In genomic region chr3:184603156-184604030, GRCh38 we compare ENCODE assay signal across 12 cellular contexts. TPM values are rescaled to one million over a fixed set of nuclear protein-coding genes. Genes with fewer than 3 reads are reported as not detected.
A peak's percentile ranks its signal among the peaks of the same experiment; 100 is the strongest.
DNase-seq lines count a peak whose midpoint lies in the region; ATAC-seq and TF ChIP-seq lines count a peak whose summit lies in the region.
"Had no signal": no experiment of that assay in that cellular context is flagged by ENCODE, and none has a peak within 500 bp of the region (broad histone marks: within the 10 kb centered on the region; RNA-seq: fewer than 3 reads in every experiment).

No MANE protein-coding gene starts in this region.

- CTCF ChIA-PET in A673 (lab: Charles Lee) (interaction anchor here (0.6 kb wide), 1 partner anchor 64 kb away, joined by 4 read pairs; no protein-coding TSS in a partner anchor), PC-9 (lab: Charles Lee) (no interaction called here)

- POLR2A ChIA-PET in A673 (lab: Charles Lee; ENCODE audit: low non-redundant PET) (interaction anchor here (0.5 to 0.7 kb wide), 2 partner anchors 417 to 1520 kb away, joined by 3 to 7 read pairs; no protein-coding TSS in a partner anchor), PC-9 (lab: Charles Lee; ENCODE audit: unreplicated experiment) (interaction anchor here (0.8 kb wide), 1 partner anchor 14 kb away, joined by 7 read pairs; no protein-coding TSS in a partner anchor)

- H3K27me3 ChIP-seq in A673 (replicated peaks; ENCODE audit: insufficient read depth, low read depth, low read length, poor library complexity) (peaks cover 44% of the 10 kb centered on the region), PC-9 (ENCODE audit: insufficient read depth, low read depth) (peaks cover 27% of the 10 kb centered on the region; the same call in 1 of the 2 replicates), neural cell (ENCODE audit: insufficient read depth, low read depth, low read length) (peaks cover 51% of the 10 kb centered on the region)

- H3K4me2 ChIP-seq in PC-9: peak overlapping the region; percentile 37; the same call in 1 of the 2 replicates
- H3K4me2 ChIP-seq in neural cell (ENCODE audit: low read length): no peak overlapping the region

- H3K4me3 ChIP-seq in A673 (ENCODE audit: low read depth, low read length, poor library complexity, severe bottlenecking) (peak overlapping the region; percentile 27), PC-9 (no peak overlapping the region), neural cell (ENCODE audit: low read length) (peak overlapping the region; percentile 53)
- H3K4me3 ChIP-seq: SK-N-MC had no signal

- BruUV-seq in A673 (replicated peaks; lab: Mats Ljungman, UMichigan) (no TSS peak), PC-9 (replicated peaks; lab: Mats Ljungman, UMichigan) (no TSS peak)

- H3F3A ChIP-seq in PC-9 (ENCODE audit: insufficient read depth, low read depth) (no peaks in the 10 kb centered on the region), neural cell (ENCODE audit: insufficient read depth, low read length, poor library complexity, severe bottlenecking) (no peaks in the 10 kb centered on the region)

- intact Hi-C loops in A673 (cut with micrococcal nuclease; ENCODE audit: unreplicated experiment) (no loop called here), PC-9 (cut with micrococcal nuclease; ENCODE audit: unreplicated experiment) (loop anchor here (2.0 kb wide), 1 partner anchor 39 kb away; no protein-coding TSS in a partner anchor), Right ventricle myocardium superior (cut with DNase I) (no loop called here)

- TF ChIP-seq RAD21 in neural cell (conservative IDR thresholded peaks at IDR 0.05): no peak

- no peaks in the 10 kb centered on the region for H3K9me3 ChIP-seq in A673 (ENCODE audit: low read depth, low read length, poor library complexity, severe bottlenecking)
- no peaks in the 10 kb centered on the region for H3K9me3 ChIP-seq in PC-9 (ENCODE audit: insufficient read depth, low read depth)
- H3K9me3 ChIP-seq in neural cell (ENCODE audit: low read length): no peaks in the 10 kb centered on the region

- H3K4me1 ChIP-seq in A673 (ENCODE audit: insufficient read depth, low read length, poor library complexity, severe bottlenecking) (peaks cover 3% of the 10 kb centered on the region), PC-9 (replicated peaks; ENCODE audit: insufficient read depth) (peaks cover 17% of the 10 kb centered on the region)

- DNase-seq in A673 (ENCODE audit: low spot score): no peak
- DNase-seq in PC-9: no peak
- DNase-seq in Right ventricle myocardium superior: no peak
- no peak for DNase-seq in stimulated activated CD4-positive, alpha-beta T cell treated with anti-CD3 and anti-CD28 coated beads, Interleukin-1b, Interleukin-23, amount 100 ng/mL, for 48 hours
- DNase-seq in germinal center (ENCODE audit: low spot score): no peak
- DNase-seq: activated CD8-positive, alpha-beta memory T cell treated with anti-CD3 and anti-CD28 coated beads, Interleukin-2, amount 10 ng/mL, durations not matched to agents 7 days and 5 days; effector CD4-positive, alpha-beta T cell; NCI-H2029 had no signal

- H3K27ac ChIP-seq in A673 (ENCODE audit: low read depth, low read length, poor library complexity, severe bottlenecking) (no peak overlapping the region), PC-9 (no peak overlapping the region), neural cell (ENCODE audit: low read length) (no peak overlapping the region)
- H3K27ac ChIP-seq: SK-N-MC had no signal

- no peaks in the 10 kb centered on the region for H3K79me2 ChIP-seq in PC-9 (ENCODE audit: low read depth)
- no peaks in the 10 kb centered on the region for H3K79me2 ChIP-seq in neural cell (replicated peaks; ENCODE audit: insufficient read depth, low read length)

- TF ChIP-seq EP300 in neural cell (conservative IDR thresholded peaks at IDR 0.05; ENCODE audit: poor library complexity, severe bottlenecking): no peak

- no peak overlapping the region for H3K9ac ChIP-seq in neural cell (ENCODE audit: low read length)

- TF ChIP-seq CTCF in A673 (conservative IDR thresholded peaks at IDR 0.05; ENCODE audit: low read depth, low read length): no peak
- no peak for TF ChIP-seq CTCF in PC-9 (conservative IDR thresholded peaks at IDR 0.05)
- TF ChIP-seq CTCF in neural cell (IDR thresholded peaks at IDR 0.05; ENCODE audit: poor library complexity, severe bottlenecking): no peak

- H3K36me3 ChIP-seq in A673 (ENCODE audit: insufficient read depth, low read length, poor library complexity, severe bottlenecking): no peaks in the 10 kb centered on the region
- no peaks in the 10 kb centered on the region for H3K36me3 ChIP-seq in PC-9 (ENCODE audit: low read depth)
- H3K36me3 ChIP-seq in neural cell (ENCODE audit: insufficient read depth, low read length): no peaks in the 10 kb centered on the region

- H4K20me1 ChIP-seq in PC-9 (ENCODE audit: insufficient read depth) (no peaks in the 10 kb centered on the region), neural cell (ENCODE audit: insufficient read depth) (no peaks in the 10 kb centered on the region)

- no peak overlapping the region for H2AFZ ChIP-seq in PC-9
- no peak overlapping the region for H2AFZ ChIP-seq in neural cell (ENCODE audit: low read depth, low read length)

- ATAC-seq in Right ventricle myocardium superior (ENCODE audit: poor library complexity): peak; percentile 2
- ATAC-seq in GM21367 (IDR thresholded peaks at IDR 0.05; ENCODE audit: unreplicated experiment): no peak
- no peak for ATAC-seq in GM19455 (IDR thresholded peaks at IDR 0.05; ENCODE audit: unreplicated experiment)
- ATAC-seq: activated CD8-positive, alpha-beta memory T cell treated with anti-CD3 and anti-CD28 coated beads, Interleukin-2, amount 10 ng/mL, durations not matched to agents 7 days and 5 days had no signal

- H3K9me2 ChIP-seq in PC-9 (ENCODE audit: insufficient read depth) (no peaks in the 10 kb centered on the region), neural cell (ENCODE audit: insufficient read depth, low read length) (no peaks in the 10 kb centered on the region)

TF ChIP-seq in neural cell, 6 proteins besides CTCF, POLR2A, EP300 and RAD21:
- no peak for TF ChIP-seq POLR2AphosphoS5 (IDR thresholded peaks at IDR 0.05)
- TF ChIP-seq TAF1 (IDR thresholded peaks at IDR 0.05; ENCODE audit: low read depth): no peak
- TF ChIP-seq EZH2 (IDR thresholded peaks at IDR 0.05; ENCODE audit: borderline replicate concordance, insufficient read depth, low read length, poor library complexity, severe bottlenecking): no peak
- TF ChIP-seq REST (IDR thresholded peaks at IDR 0.05; ENCODE audit: borderline replicate concordance): no peak
- TF ChIP-seq SMC3 (conservative IDR thresholded peaks at IDR 0.05; ENCODE audit: poor library complexity): no peak
- TF ChIP-seq MXI1 (conservative IDR thresholded peaks at IDR 0.05; ENCODE audit: poor library complexity, severe bottlenecking): no peak

RNA-seq across cellular contexts. Expression of gene EPHB3, which starts 41.8 kb away (rescaled TPM):
- total RNA-seq in A673 (2021): 15.6 and 19.4 TPM in 2 replicates
- total RNA-seq in PC-9 (2021): 12.0 and 15.7 TPM in 2 replicates
- total RNA-seq in Right ventricle myocardium superior: 2.2 TPM
- polyA plus RNA-seq in neural cell: 4.3 and 5.9 TPM in 2 replicates
- polyA minus RNA-seq in neural cell: 6.6 and 8.1 TPM in 2 replicates
- total RNA-seq: activated CD8-positive, alpha-beta memory T cell treated with anti-CD3 and anti-CD28 coated beads, Interleukin-2, amount 10 ng/mL, durations not matched to agents 7 days and 5 days had no signal
